In genomic region chr21:26550357-26550756, GRCh38 we compare ENCODE assay signal across 17 cellular contexts. TPM values are rescaled to one million over a fixed set of nuclear protein-coding genes. Genes with fewer than 3 reads are reported as not detected.
A peak's percentile ranks its signal among the peaks of the same experiment; 100 is the strongest.
DNase-seq lines count a peak whose midpoint lies in the region; ATAC-seq and TF ChIP-seq lines count a peak whose summit lies in the region.
"Had no signal": no experiment of that assay in that cellular context is flagged by ENCODE, and none has a peak within 500 bp of the region (broad histone marks: within the 10 kb centered on the region; RNA-seq: fewer than 3 reads in every experiment).

No MANE protein-coding gene starts in this region.

- no peaks in the 10 kb centered on the region for H3K36me3 ChIP-seq in parathyroid adenoma (ENCODE audit: control insufficient read depth, insufficient read depth, low read length)
- H3K36me3 ChIP-seq: MG63, thoracic aorta had no signal

- no peaks in the 10 kb centered on the region for H3K79me2 ChIP-seq in parathyroid adenoma

- DNase-seq in Caki2 (ENCODE audit: low read depth) (peak; percentile 33), astrocyte of the hippocampus (ENCODE audit: low read depth, low spot score) (peak; percentile 28), glomerular visceral epithelial cell (ENCODE audit: extremely low spot score) (peak; percentile 33), T1000 (lab: John Stamatoyannopoulos, UW) (no peak)
- DNase-seq in activated CD8-positive, alpha-beta memory T cell treated with anti-CD3 and anti-CD28 coated beads, Interleukin-2, amount 50 U/mL, for 4 hours: no peak
- DNase-seq: activated CD4-positive, alpha-beta T cell treated with anti-CD3 and anti-CD28 coated beads, Interleukin-2, amount 50 U/mL, for 4 hours; activated naive CD4-positive, alpha-beta T cell treated with Interleukin-2 at 50 U/mL for 16 hours; aorta; H7; MG63; NCI-H2227 treated with DMSO at 0.1 percent for 48 hours; RPMI8226 had no signal

- ATAC-seq in GM19328 (IDR thresholded peaks at IDR 0.05; ENCODE audit: unreplicated experiment) (no peak), GM19467 (IDR thresholded peaks at IDR 0.05; ENCODE audit: unreplicated experiment) (no peak)

- no peaks in the 10 kb centered on the region for H3K4me1 ChIP-seq in parathyroid adenoma

- no peak overlapping the region for H3K9ac ChIP-seq in parathyroid adenoma

- no peak overlapping the region for H2AFZ ChIP-seq in parathyroid adenoma

- H3K4me3 ChIP-seq in parathyroid adenoma (ENCODE audit: low read depth, low read length): peak overlapping the region; percentile 8
- H3K4me3 ChIP-seq: coronary artery, MG63, thoracic aorta had no signal

- no peak for TF ChIP-seq CTCF in parathyroid adenoma (IDR thresholded peaks at IDR 0.05)

- H3K4me2 ChIP-seq in parathyroid adenoma (ENCODE audit: low read length): peak overlapping the region; percentile 58

- no peaks in the 10 kb centered on the region for H3K9me3 ChIP-seq in parathyroid adenoma (ENCODE audit: control insufficient read depth, low read length)
- H3K9me3 ChIP-seq: MG63, thoracic aorta had no signal

- in situ Hi-C loops in Caki2 (cut with HindIII; ENCODE audit: low pct_unique_long_range_greater_than_20kb, low sequenced_read_pairs): no loop called here

- no peak overlapping the region for H3K27ac ChIP-seq in parathyroid adenoma
- H3K27ac ChIP-seq: coronary artery, thoracic aorta had no signal

- H3K27me3 ChIP-seq in parathyroid adenoma (ENCODE audit: control insufficient read depth, insufficient read depth, low read length): no peaks in the 10 kb centered on the region
- H3K27me3 ChIP-seq: MG63 had no signal

RNA-seq across cellular contexts. Expression of gene CYYR1, which starts 22.7 kb away (rescaled TPM):
- not detected in 2 replicates for total RNA-seq in Caki2 (2014; rRNA removed; shearing (Covaris generic); ENCODE audit: low replicate concordance)

Comparison
In these comparisons a context has a peak if more than half of its experiments do, and no peak if none do; other contexts are left out.
1. DNase-seq: peak in Caki2 (single experiment), astrocyte of the hippocampus (single experiment) and glomerular visceral epithelial cell (single experiment); none in activated CD8-positive, alpha-beta memory T cell treated with anti-CD3 and anti-CD28 coated beads, Interleukin-2, amount 50 U/mL, for 4 hours (single experiment) and T1000 (single experiment).